ENCODE assay signal across 24 cellular contexts in the genomic region with DNA sequence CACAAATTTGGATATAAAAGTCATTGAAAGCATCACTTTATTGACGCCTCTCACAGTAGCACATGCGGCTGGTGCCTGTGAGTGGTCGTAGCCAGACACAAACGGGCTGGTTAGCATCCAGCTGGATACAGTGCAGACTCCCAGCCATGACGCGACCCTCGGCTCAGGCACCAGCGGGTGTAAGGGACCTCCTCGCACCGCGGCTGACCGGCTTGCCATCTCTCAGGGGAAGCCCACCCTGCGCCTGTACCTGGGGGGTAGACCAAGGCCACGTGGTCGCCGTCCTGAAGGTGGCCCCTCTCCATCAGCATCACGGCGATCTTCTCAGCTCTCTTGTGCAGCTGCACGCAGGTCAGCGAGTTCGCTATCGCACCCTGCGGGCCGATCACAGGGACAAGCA.
"Had no signal": no experiment of that assay in that cellular context is flagged by ENCODE, and none has a peak within 500 bp of the region (broad histone marks: within the 10 kb centered on the region; RNA-seq: fewer than 3 reads in every experiment).

No MANE protein-coding gene starts in this region.

- H3K9me3 Mint-ChIP-seq: activated naive CD4-positive, alpha-beta T cell treated with anti-CD3 and anti-CD28 coated beads, Interleukin-2, amount 50 U/mL, for 72 hours; activated naive CD8-positive, alpha-beta T cell treated with anti-CD3 and anti-CD28 coated beads, Interleukin-2, amount 50 U/mL, for 24 hours; brain had no signal

- H3K4me1 ChIP-seq: ascending aorta, Peyer's patch, SJSA1 had no signal

- H3K27ac ChIP-seq: ascending aorta, Peyer's patch, RWPE1, SJSA1 had no signal

- H3K36me3 Mint-ChIP-seq: activated naive CD4-positive, alpha-beta T cell treated with anti-CD3 and anti-CD28 coated beads, Interleukin-2, amount 50 U/mL, for 72 hours had no signal

- DNase-seq: activated CD4-positive, alpha-beta memory T cell treated with anti-CD3 and anti-CD28 coated beads, Interleukin-2, amount 10 ng/mL, durations not matched to agents 7 days and 5 days; activated CD4-positive, alpha-beta T cell treated with anti-CD3 and anti-CD28 coated beads, Interleukin-2, amount 50 U/mL, for 1 hour; activated CD4-positive, CD25-positive, alpha-beta regulatory T cell; activated CD8-positive, alpha-beta memory T cell treated with anti-CD3 and anti-CD28 coated beads, Interleukin-2, amount 50 U/mL, for 4 hours; activated naive CD4-positive, alpha-beta T cell treated with Interleukin-2 at 50 U/mL for 16 hours; activated naive CD8-positive, alpha-beta T cell treated with anti-CD3 and anti-CD28 coated beads, Interleukin-2, amount 50 U/mL, for 24 hours; activated T-cell treated with anti-CD3 and anti-CD28 coated beads, Interleukin-2, amount 50 U/mL, for 1 hour; amniotic stem cell; KG1; NCI-H1048; NCI-H146; NCI-H187 treated with DMSO at 0.1 percent for 48 hours; NCI-H2081 treated with DMSO at 0.1 percent for 48 hours; NCI-H446; NCI-H524; Peyer's patch; SHP77; SW 1271 had no signal

- H3K4me3 Mint-ChIP-seq: activated CD4-positive, alpha-beta memory T cell treated with anti-CD3 and anti-CD28 coated beads, Interleukin-2, amount 10 ng/mL, durations not matched to agents 7 days and 5 days; activated naive CD8-positive, alpha-beta T cell treated with anti-CD3 and anti-CD28 coated beads, Interleukin-2, amount 50 U/mL, for 24 hours; brain had no signal

- H3K27ac Mint-ChIP-seq: activated CD4-positive, alpha-beta memory T cell treated with anti-CD3 and anti-CD28 coated beads, Interleukin-2, amount 10 ng/mL, durations not matched to agents 7 days and 5 days; activated naive CD4-positive, alpha-beta T cell treated with anti-CD3 and anti-CD28 coated beads, Interleukin-2, amount 50 U/mL, for 72 hours; activated naive CD8-positive, alpha-beta T cell treated with anti-CD3 and anti-CD28 coated beads, Interleukin-2, amount 50 U/mL, for 24 hours had no signal

- H3K27me3 Mint-ChIP-seq: activated CD4-positive, alpha-beta memory T cell treated with anti-CD3 and anti-CD28 coated beads, Interleukin-2, amount 10 ng/mL, durations not matched to agents 7 days and 5 days; activated naive CD8-positive, alpha-beta T cell treated with anti-CD3 and anti-CD28 coated beads, Interleukin-2, amount 50 U/mL, for 24 hours; brain had no signal

- H3K9me3 ChIP-seq: ascending aorta, Peyer's patch, SJSA1 had no signal

- H3K27me3 ChIP-seq: ascending aorta, Peyer's patch, SJSA1 had no signal

- ATAC-seq: activated naive CD4-positive, alpha-beta T cell treated with anti-CD3 and anti-CD28 coated beads, Interleukin-2, amount 50 U/mL, for 72 hours; activated naive CD8-positive, alpha-beta T cell treated with anti-CD3 and anti-CD28 coated beads, Interleukin-2, amount 50 U/mL, for 24 hours; SK-N-SH treated with all-trans-retinoic acid at 6 μM for 48 hours had no signal

- H3K4me1 Mint-ChIP-seq: activated CD4-positive, alpha-beta memory T cell treated with anti-CD3 and anti-CD28 coated beads, Interleukin-2, amount 10 ng/mL, durations not matched to agents 7 days and 5 days; brain had no signal

- H3K4me3 ChIP-seq: ascending aorta, Peyer's patch, SJSA1 had no signal
